10 cellular contexts compared by ENCODE assay signal in the genomic region with DNA sequence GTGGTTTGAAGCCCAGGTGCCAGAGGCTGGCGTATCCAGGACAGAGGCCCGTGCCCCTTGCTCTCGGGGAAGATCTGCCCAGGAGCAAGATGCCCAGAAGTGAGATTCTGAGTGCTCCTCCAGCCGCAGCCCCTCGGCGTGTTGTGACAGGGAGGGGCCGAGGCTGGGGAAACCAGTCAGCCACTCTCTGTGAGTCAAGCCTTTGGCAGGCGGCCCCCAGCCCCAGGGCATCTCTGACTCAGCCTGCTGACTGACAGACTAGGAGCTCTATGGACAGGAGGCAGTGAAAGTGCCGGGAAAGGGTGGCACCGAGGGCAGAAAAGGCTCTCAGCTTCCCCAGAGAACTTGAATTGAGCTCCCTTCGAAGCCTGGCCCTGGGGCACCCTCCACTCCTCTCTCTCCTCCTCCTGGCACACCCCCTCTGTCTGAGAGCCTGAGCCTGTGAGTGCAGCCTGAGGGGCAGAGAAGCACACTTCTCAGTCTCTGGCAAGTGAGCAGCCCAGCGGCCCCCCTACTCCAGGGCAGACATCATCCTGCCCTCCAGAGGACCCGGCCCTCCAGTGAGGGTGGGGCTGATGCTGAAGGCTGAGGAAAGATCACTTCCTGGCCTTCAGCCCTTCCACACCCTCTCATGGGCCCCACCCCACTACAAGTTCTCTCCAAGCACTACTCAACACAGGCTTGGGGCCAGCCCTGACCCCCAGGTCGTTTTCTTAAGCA. TPM values are rescaled to one million over a fixed set of nuclear protein-coding genes. Genes with fewer than 3 reads are reported as not detected.
DNase-seq lines count a peak whose midpoint lies in the region; ATAC-seq, FAIRE-seq and TF ChIP-seq lines count a peak whose summit lies in the region.
"Had no signal": no experiment of that assay in that cellular context is flagged by ENCODE, and none has a peak within 500 bp of the region (broad histone marks: within the 10 kb centered on the region; RNA-seq: fewer than 3 reads in every experiment).

No MANE protein-coding gene starts in this region.

- intact Hi-C loops in prostate gland (cut with DNase I) = no loop called here

- no peak overlapping the region for H3K4me3 ChIP-seq in fibroblast of lung (replicated peaks in 1 of 4; ENCODE audit: control extremely low read depth in 1 of 4, insufficient read depth in 1 of 4, low read depth in 3 of 4, low read length in 4 of 4)
- no peak overlapping the region for H3K4me3 ChIP-seq in prostate gland
- no peak overlapping the region for H3K4me3 ChIP-seq in MM.1S (ENCODE audit: low read length)

- FAIRE-seq in RCC 7860 (lab: Jason Lieb, UNC) = peak; percentile 85
- FAIRE-seq: endometrium, TTC549 had no signal

- peak overlapping the region; percentile 15 for H3K4me2 ChIP-seq in fibroblast of lung (ENCODE audit: extremely low read depth, insufficient read depth, low read length)
- no peak overlapping the region for H3K4me2 ChIP-seq in MM.1S (ENCODE audit: low read depth, low read length)

- no peaks in the 10 kb centered on the region for H4K20me1 ChIP-seq in fibroblast of lung (ENCODE audit: control insufficient read depth, extremely low read depth, insufficient read depth, low read length)
- no peaks in the 10 kb centered on the region for H4K20me1 ChIP-seq in MM.1S (ENCODE audit: insufficient read depth, low read length)

- H3K9me3 ChIP-seq in fibroblast of lung (ENCODE audit: control insufficient read depth, insufficient read depth, low read depth, low read length) = no peaks in the 10 kb centered on the region
- H3K9me3 ChIP-seq in prostate gland = no peaks in the 10 kb centered on the region
- no peaks in the 10 kb centered on the region for H3K9me3 ChIP-seq in MM.1S (replicated peaks; ENCODE audit: insufficient read depth, low read length)

- H3K27ac ChIP-seq in fibroblast of lung (ENCODE audit: insufficient read depth, low read length) (no peak overlapping the region), prostate gland (no peak overlapping the region), MM.1S (ENCODE audit: low read length) (no peak overlapping the region)

- TF ChIP-seq CTCF in fibroblast of lung (conservative IDR thresholded peaks at IDR 0.05 in 1 of 2, IDR thresholded peaks at IDR 0.05 in 1 of 2; ENCODE audit: low read depth in 1 of 2, low read length in 2 of 2) = no peak
- TF ChIP-seq CTCF in prostate gland (IDR thresholded peaks at IDR 0.05) = no peak
- TF ChIP-seq CTCF in MM.1S (IDR thresholded peaks at IDR 0.05; ENCODE audit: low read length) = no peak

- H3K9ac ChIP-seq in fibroblast of lung (ENCODE audit: insufficient read depth, low read length) (no peak overlapping the region), MM.1S (ENCODE audit: low read length) (no peak overlapping the region)

- ATAC-seq in HG03460 (IDR thresholded peaks at IDR 0.05; ENCODE audit: unreplicated experiment) (no peak), HG03342 (IDR thresholded peaks at IDR 0.05; ENCODE audit: unreplicated experiment) (no peak)

- DNase-seq in EL (peak; percentile 98), RCC 7860 (ENCODE audit: low spot score) (peak; percentile 92), fibroblast of lung (ENCODE audit: low read depth in 2 of 2) (peak; percentile 82 to 90), prostate gland (ENCODE audit: low spot score) (peak; percentile 87), MM.1S (no peak)
- DNase-seq in stimulated activated CD4-positive, alpha-beta T cell treated with anti-CD3 and anti-CD28 coated beads, Interleukin-12 subunit alpha, Interleukin-12 subunit beta, amount 100 ng/mL, for 4 hours = no peak

- TF ChIP-seq POLR2A in prostate gland (IDR thresholded peaks at IDR 0.05) = no peak

- H3K27me3 ChIP-seq in fibroblast of lung (ENCODE audit: control insufficient read depth, insufficient read depth, low read length) = no peaks in the 10 kb centered on the region
- no peaks in the 10 kb centered on the region for H3K27me3 ChIP-seq in prostate gland (replicated peaks; ENCODE audit: insufficient read depth)
- no peaks in the 10 kb centered on the region for H3K27me3 ChIP-seq in MM.1S (replicated peaks; ENCODE audit: insufficient read depth, low read length)

- H3K9me2 ChIP-seq in MM.1S (replicated peaks; ENCODE audit: insufficient read depth, low read length) = no peaks in the 10 kb centered on the region

- no peaks in the 10 kb centered on the region for H3K79me2 ChIP-seq in fibroblast of lung (ENCODE audit: control insufficient read depth, insufficient read depth, low read length)
- H3K79me2 ChIP-seq in MM.1S (ENCODE audit: low read length) = no peaks in the 10 kb centered on the region

- H2AFZ ChIP-seq in fibroblast of lung (ENCODE audit: low read length) (no peak overlapping the region), MM.1S (ENCODE audit: low read length) (no peak overlapping the region)

- WGBS in prostate gland = 36% methylated on average over 14 of the region's 14 CpGs

- no peaks in the 10 kb centered on the region for H3F3A ChIP-seq in MM.1S (ENCODE audit: insufficient read depth, low read length)

- H3K36me3 ChIP-seq in fibroblast of lung (ENCODE audit: control insufficient read depth, insufficient read depth, low read length) (no peaks in the 10 kb centered on the region), prostate gland (no peaks in the 10 kb centered on the region), MM.1S (replicated peaks; ENCODE audit: insufficient read depth, low read length) (no peaks in the 10 kb centered on the region)

- H3K4me1 ChIP-seq in fibroblast of lung (ENCODE audit: control insufficient read depth, extremely low read depth, insufficient read depth, low read length) (no peaks in the 10 kb centered on the region), prostate gland (replicated peaks) (no peaks in the 10 kb centered on the region), MM.1S (ENCODE audit: low read length) (no peaks in the 10 kb centered on the region)

RNA-seq across cellular contexts. Expression of a gene that starts 32.1 kb away (rescaled TPM):
- total RNA-seq in fibroblast of lung (0.17 and 0.51 TPM in 2 replicates), prostate gland (10 to 100 TPM in 1 of 2 donors, under 1 TPM in 1; 0.91 to 68.2 TPM)
- 0.02 and 0.09 TPM in 2 replicates for polyA plus RNA-seq in fibroblast of lung
- polyA plus RNA-seq in fibroblast of lung (2012) = 0.07 and 0.17 TPM in 2 replicates
- polyA minus RNA-seq in fibroblast of lung (ENCODE audit: low replicate concordance) = 0.24 and 0.85 TPM in 2 replicates

Comparison
In these comparisons a context has a peak if more than half of its experiments do, and no peak if none do; other contexts are left out.
1. DNase-seq: peak in EL (single experiment), RCC 7860 (single experiment), fibroblast of lung (2 of 2) and prostate gland (single experiment); none in stimulated activated CD4-positive, alpha-beta T cell treated with anti-CD3 and anti-CD28 coated beads, Interleukin-12 subunit alpha, Interleukin-12 subunit beta, amount 100 ng/mL, for 4 hours (single experiment) and MM.1S (single experiment).